ENCODE assay signal across 9 cellular contexts in the genomic region with DNA sequence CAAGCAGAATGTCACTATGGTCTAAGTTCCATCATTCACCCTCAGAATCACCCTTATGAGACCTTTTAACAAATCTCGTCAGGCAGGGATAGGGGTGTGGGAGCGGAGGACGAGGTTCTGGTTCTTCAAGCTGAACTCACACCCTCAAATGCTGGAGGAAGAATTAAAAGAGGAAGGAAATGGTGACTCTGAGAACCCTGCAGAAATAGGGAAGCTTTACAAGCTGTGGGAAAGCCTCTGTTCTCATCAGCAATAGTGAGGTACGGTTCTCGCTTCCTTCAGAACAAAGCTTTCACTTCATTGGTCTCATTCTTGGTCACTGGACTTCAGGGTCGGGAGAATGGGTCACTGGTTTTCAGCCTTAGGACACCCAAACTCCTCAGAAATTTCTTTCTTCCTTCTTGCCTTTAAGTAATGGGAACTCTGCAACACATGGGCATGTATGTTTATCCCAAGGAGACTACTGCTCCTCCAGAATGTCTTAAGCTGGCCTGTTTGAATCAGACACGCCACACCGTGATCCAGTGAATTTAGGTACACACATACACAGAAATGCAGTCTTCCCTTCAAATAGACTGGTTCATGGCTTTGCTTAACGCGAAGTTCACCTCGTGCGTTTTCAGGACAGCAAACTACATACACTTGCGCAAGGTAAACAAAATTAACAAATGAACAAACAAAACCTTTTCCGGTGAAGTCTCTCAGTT.
DNase-seq lines count a peak whose midpoint lies in the region; ATAC-seq and TF ChIP-seq lines count a peak whose summit lies in the region.
"Had no signal": no experiment of that assay in that cellular context is flagged by ENCODE, and none has a peak within 500 bp of the region (broad histone marks: within the 10 kb centered on the region; RNA-seq: fewer than 3 reads in every experiment).

No MANE protein-coding gene starts in this region.

- POLR2A ChIA-PET in activated CD8-positive, alpha-beta T cell treated with anti-CD3 and anti-CD28 coated beads for 36 hours (lab: Charles Lee), result interaction anchor here (0.6 to 2.7 kb wide), 6 partner anchors 8 to 258 kb away, joined by 3 to 7 read pairs (median 3); partner anchors contain the start of gene SFMBT2

- CTCF ChIA-PET in activated CD8-positive, alpha-beta T cell treated with anti-CD3 and anti-CD28 coated beads for 36 hours (lab: Charles Lee), result interaction anchor here (1.2 to 1.3 kb wide), 2 partner anchors 74 to 264 kb away, joined by 3 read pairs; no protein-coding TSS in a partner anchor

- no peak overlapping the region for H3K4me3 Mint-ChIP-seq in activated CD8-positive, alpha-beta T cell treated with anti-CD3 and anti-CD28 coated beads for 36 hours
- H3K4me3 Mint-ChIP-seq in endodermal cell, result no peak overlapping the region
- H3K4me3 Mint-ChIP-seq: activated naive CD8-positive, alpha-beta T cell treated with anti-CD3 and anti-CD28 coated beads, Interleukin-2, amount 10 ng/mL, durations not matched to agents 7 days and 5 days had no signal

- no peak overlapping the region for H3K9ac ChIP-seq in endodermal cell (ENCODE audit: extremely low read depth, low read length, poor library complexity, severe bottlenecking)

- H3K9me3 Mint-ChIP-seq in activated CD8-positive, alpha-beta T cell treated with anti-CD3 and anti-CD28 coated beads for 36 hours, result peaks cover 24% of the 10 kb centered on the region
- no peaks in the 10 kb centered on the region for H3K9me3 Mint-ChIP-seq in endodermal cell

- peaks cover 68% of the 10 kb centered on the region for H3K4me1 Mint-ChIP-seq in activated CD8-positive, alpha-beta T cell treated with anti-CD3 and anti-CD28 coated beads for 36 hours (ENCODE audit: low read depth)
- H3K4me1 Mint-ChIP-seq in endodermal cell, result peaks cover 4% of the 10 kb centered on the region

- ATAC-seq in GM18870 (IDR thresholded peaks at IDR 0.05; ENCODE audit: unreplicated experiment) (peak; percentile 59), HG02981 (IDR thresholded peaks at IDR 0.05; ENCODE audit: unreplicated experiment) (peak; percentile 69), GM19467 (IDR thresholded peaks at IDR 0.05; ENCODE audit: unreplicated experiment) (no peak)
- ATAC-seq in activated CD8-positive, alpha-beta T cell treated with anti-CD3 and anti-CD28 coated beads for 36 hours, result peak; percentile 21

- H3K27me3 ChIP-seq in neutrophil (no peaks in the 10 kb centered on the region), endodermal cell (ENCODE audit: control insufficient read depth, insufficient read depth, low read length, poor library complexity, severe bottlenecking) (no peaks in the 10 kb centered on the region)

- H3K4me3 ChIP-seq in neutrophil (ENCODE audit: low read depth in 1 of 2, low read length in 1 of 2) (peak overlapping the region; percentile 43 to 60), endodermal cell (ENCODE audit: low read length) (no peak overlapping the region)

- no peak for TF ChIP-seq CTCF in activated CD8-positive, alpha-beta T cell treated with anti-CD3 and anti-CD28 coated beads for 36 hours (IDR thresholded peaks at IDR 0.05)
- TF ChIP-seq CTCF in neutrophil (IDR thresholded peaks at IDR 0.05) (no peak), endodermal cell (conservative IDR thresholded peaks at IDR 0.05) (no peak)

- H3K4me1 ChIP-seq in neutrophil (ENCODE audit: control insufficient read depth in 1 of 2, insufficient read depth in 1 of 2, low read depth in 1 of 2, low read length in 1 of 2) (peaks cover 62 to 67% of the 10 kb centered on the region in 2 experiments), endodermal cell (ENCODE audit: control insufficient read depth, insufficient read depth, low read length) (no peaks in the 10 kb centered on the region)

- intact Hi-C loops in activated CD8-positive, alpha-beta T cell treated with anti-CD3 and anti-CD28 coated beads for 36 hours (cut with micrococcal nuclease), result loop anchor here (5.0 kb wide), 1 partner anchor 72 kb away; no protein-coding TSS in a partner anchor

- DNase-seq in activated CD8-positive, alpha-beta T cell treated with anti-CD3 and anti-CD28 coated beads for 36 hours, result no peak
- DNase-seq in endodermal cell, result no peak
- DNase-seq in effector CD4-positive, alpha-beta T cell, result no peak
- DNase-seq: activated naive CD8-positive, alpha-beta T cell treated with anti-CD3 and anti-CD28 coated beads, Interleukin-2, amount 10 ng/mL, durations not matched to agents 7 days and 5 days; RPMI8226 had no signal

- H3K36me3 ChIP-seq in neutrophil (no peaks in the 10 kb centered on the region), endodermal cell (ENCODE audit: control insufficient read depth, insufficient read depth, low read length) (no peaks in the 10 kb centered on the region)

- H3K27ac Mint-ChIP-seq in activated CD8-positive, alpha-beta T cell treated with anti-CD3 and anti-CD28 coated beads for 36 hours, result peak overlapping the region; percentile 78
- H3K27ac Mint-ChIP-seq in endodermal cell, result no peak overlapping the region

- H3K27ac ChIP-seq in neutrophil (peak overlapping the region; percentile 99), endodermal cell (ENCODE audit: low read depth, low read length) (no peak overlapping the region)

- no peaks in the 10 kb centered on the region for H3K27me3 Mint-ChIP-seq in activated CD8-positive, alpha-beta T cell treated with anti-CD3 and anti-CD28 coated beads for 36 hours
- H3K27me3 Mint-ChIP-seq in endodermal cell (ENCODE audit: insufficient read depth), result no peaks in the 10 kb centered on the region
- H3K27me3 Mint-ChIP-seq: activated naive CD8-positive, alpha-beta T cell treated with anti-CD3 and anti-CD28 coated beads, Interleukin-2, amount 10 ng/mL, durations not matched to agents 7 days and 5 days had no signal

- H3K9me3 ChIP-seq in neutrophil (no peaks in the 10 kb centered on the region), endodermal cell (ENCODE audit: control insufficient read depth, low read length) (no peaks in the 10 kb centered on the region)

- H3K36me3 Mint-ChIP-seq in activated CD8-positive, alpha-beta T cell treated with anti-CD3 and anti-CD28 coated beads for 36 hours (ENCODE audit: low read depth), result peaks cover 72% of the 10 kb centered on the region
- peaks cover 5% of the 10 kb centered on the region for H3K36me3 Mint-ChIP-seq in endodermal cell (ENCODE audit: low read depth)

- 93 to 95% methylated on average over 12 to 14 of the region's 14 CpGs for WGBS in endodermal cell (ENCODE audit: insufficient coverage in 1 of 2, insufficient read length in 1 of 2), 2 experiments
